Comparison of ENCODE assay signal across 17 cellular contexts in the genomic region with DNA sequence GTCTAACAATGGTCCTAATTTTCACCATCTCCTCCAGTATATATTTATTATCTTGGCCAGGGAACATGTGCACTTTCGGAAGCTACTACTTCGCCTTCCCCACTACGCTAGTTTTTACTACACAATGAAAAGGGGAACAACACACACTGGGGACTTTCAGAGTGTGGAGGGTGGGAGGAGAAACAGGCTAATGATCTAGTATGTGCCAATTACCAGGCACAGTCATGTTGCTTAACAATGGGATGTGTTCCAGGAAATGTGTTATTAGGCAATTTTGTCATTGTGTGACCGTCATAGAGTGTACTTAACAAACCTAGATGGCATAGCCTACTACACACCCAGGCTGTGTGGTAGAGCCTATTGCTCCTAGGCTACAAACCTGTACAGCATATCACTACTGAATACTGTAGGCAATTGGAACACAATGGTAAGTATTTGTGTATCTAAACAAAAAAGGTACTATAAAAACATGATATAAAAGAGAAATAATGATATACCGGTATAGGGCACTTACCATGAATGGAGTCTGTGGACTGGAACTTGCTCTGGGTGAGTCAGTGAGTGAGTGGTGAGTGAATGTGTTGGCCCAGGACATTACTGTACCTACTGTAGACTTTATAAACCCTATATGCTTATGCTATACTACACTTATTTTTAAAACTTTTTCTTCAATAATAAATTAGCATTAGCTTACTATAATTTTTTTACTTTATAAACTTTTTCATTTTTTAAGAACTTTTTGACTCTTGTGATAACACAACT. TPM values are rescaled to one million over a fixed set of nuclear protein-coding genes. Genes with fewer than 3 reads are reported as not detected.
DNase-seq lines count a peak whose midpoint lies in the region; ATAC-seq, FAIRE-seq and TF ChIP-seq lines count a peak whose summit lies in the region.
"Had no signal": no experiment of that assay in that cellular context is flagged by ENCODE, and none has a peak within 500 bp of the region (broad histone marks: within the 10 kb centered on the region; RNA-seq: fewer than 3 reads in every experiment).

No MANE protein-coding gene starts in this region.

- no peak overlapping the region for H3K4me3 Mint-ChIP-seq in progenitor cell of endocrine pancreas (ENCODE audit: low read depth)
- H3K4me3 Mint-ChIP-seq: activated CD4-positive, alpha-beta memory T cell treated with anti-CD3 and anti-CD28 coated beads, Interleukin-2, amount 10 ng/mL, durations not matched to agents 7 days and 5 days had no signal

- H3K27ac ChIP-seq in coronary artery = no peak overlapping the region
- H3K27ac ChIP-seq: gastrocnemius medialis, parathyroid adenoma had no signal

- no peaks in the 10 kb centered on the region for H3K27me3 Mint-ChIP-seq in progenitor cell of endocrine pancreas
- H3K27me3 Mint-ChIP-seq: activated CD4-positive, alpha-beta memory T cell treated with anti-CD3 and anti-CD28 coated beads, Interleukin-2, amount 10 ng/mL, durations not matched to agents 7 days and 5 days had no signal

- peak; percentile 62 for FAIRE-seq in GM12891 (lab: Jason Lieb, UNC)

- peak; percentile 63 for ATAC-seq in left lobe of liver
- no peak for ATAC-seq in omental fat pad (ENCODE audit: low FRiP score)
- ATAC-seq: gastrocnemius medialis; HCT116; stimulated activated naive CD8-positive, alpha-beta T cell treated with anti-CD3 and anti-CD28 coated beads, Interleukin-15, Interleukin-2, amounts not matched to agents 100 U/mL and 50 U/mL, for 24 hours had no signal

- H3K27ac Mint-ChIP-seq in progenitor cell of endocrine pancreas = no peak overlapping the region
- H3K27ac Mint-ChIP-seq: activated CD4-positive, alpha-beta memory T cell treated with anti-CD3 and anti-CD28 coated beads, Interleukin-2, amount 10 ng/mL, durations not matched to agents 7 days and 5 days had no signal

- TF ChIP-seq POLR2A in GM12891 (IDR thresholded peaks at IDR 0.05; ENCODE audit: low read depth, low read length) = no peak
- TF ChIP-seq POLR2A in NB4 (IDR thresholded peaks at IDR 0.05; ENCODE audit: extremely low read depth, insufficient read length) = no peak

- no peak for TF ChIP-seq CTCF in NB4 (IDR thresholded peaks at IDR 0.05; ENCODE audit: low read depth, low read length)
- TF ChIP-seq CTCF in coronary artery (IDR thresholded peaks at IDR 0.05) = no peak
- TF ChIP-seq CTCF in omental fat pad (IDR thresholded peaks at IDR 0.05) = no peak
- TF ChIP-seq CTCF in progenitor cell of endocrine pancreas (IDR thresholded peaks at IDR 0.05; ENCODE audit: unreplicated experiment) = no peak

- H3K4me1 Mint-ChIP-seq in progenitor cell of endocrine pancreas (ENCODE audit: low read depth) = no peaks in the 10 kb centered on the region
- H3K4me1 Mint-ChIP-seq: activated CD4-positive, alpha-beta memory T cell treated with anti-CD3 and anti-CD28 coated beads, Interleukin-2, amount 10 ng/mL, durations not matched to agents 7 days and 5 days had no signal

- DNase-seq in GM12891 (ENCODE audit: insufficient read length, low spot score) = no peak
- DNase-seq in NB4 (ENCODE audit: low read depth) = peak; percentile 83
- DNase-seq in RKO (ENCODE audit: low spot score) = peak; percentile 37
- no peak for DNase-seq in left lobe of liver (ENCODE audit: low spot score)
- DNase-seq in coronary artery (ENCODE audit: low spot score) = no peak
- DNase-seq in omental fat pad (ENCODE audit: low spot score) = no peak
- DNase-seq in activated CD8-positive, alpha-beta memory T cell treated with anti-CD3 and anti-CD28 coated beads, Interleukin-2, amount 50 U/mL, for 4 hours = no peak
- DNase-seq in progenitor cell of endocrine pancreas (ENCODE audit: low spot score, unreplicated experiment) = no peak
- DNase-seq: activated CD4-positive, alpha-beta memory T cell treated with anti-CD3 and anti-CD28 coated beads, Interleukin-2, amount 10 ng/mL, durations not matched to agents 7 days and 5 days; cerebellar nuclear complex; gastrocnemius medialis; NCI-H187; NK-92 treated with Interleukin-12 subunit alpha and Interleukin-12 subunit beta, amount 100 ng/mL, for 24 hours; small intestine; stimulated activated naive CD8-positive, alpha-beta T cell treated with anti-CD3 and anti-CD28 coated beads, Interleukin-15, Interleukin-2, amounts not matched to agents 100 U/mL and 50 U/mL, for 24 hours had no signal

- H3K4me3 ChIP-seq in NB4 (ENCODE audit: low read depth, low read length) (no peak overlapping the region), coronary artery (no peak overlapping the region)
- H3K4me3 ChIP-seq: gastrocnemius medialis had no signal

- H3K36me3 Mint-ChIP-seq in progenitor cell of endocrine pancreas (ENCODE audit: insufficient read depth) = no peaks in the 10 kb centered on the region

- peaks cover 3% of the 10 kb centered on the region for H3K9me3 Mint-ChIP-seq in progenitor cell of endocrine pancreas (ENCODE audit: low read depth)
- H3K9me3 Mint-ChIP-seq: activated CD4-positive, alpha-beta memory T cell treated with anti-CD3 and anti-CD28 coated beads, Interleukin-2, amount 10 ng/mL, durations not matched to agents 7 days and 5 days had no signal

TF ChIP-seq in GM12891, 5 proteins besides CTCF, POLR2A, EP300 and RAD21:
- TF ChIP-seq POU2F2 (IDR thresholded peaks at IDR 0.05; ENCODE audit: low read depth, low read length) (no peak), SPI1 (IDR thresholded peaks at IDR 0.05; ENCODE audit: low read depth, low read length) (no peak), PAX5 (IDR thresholded peaks at IDR 0.05; ENCODE audit: insufficient read depth, low read length, severe bottlenecking) (no peak), POLR2AphosphoS5 (IDR thresholded peaks at IDR 0.05; ENCODE audit: low read depth, low read length) (no peak), TAF1 (IDR thresholded peaks at IDR 0.05; ENCODE audit: low read depth, low read length) (no peak)
TF ChIP-seq in GM12891: peak in this region for 0.

RNA-seq across cellular contexts. Expression of gene CUL5, which starts 20.1 kb away (rescaled TPM):
- polyA plus RNA-seq in GM12891 (2012; ENCODE audit: low read depth, missing spikeins) = 7.4 TPM
- total RNA-seq in left lobe of liver = 19.1 TPM
- 10 to 100 TPM; 21.7 to 44.6 (median 28.1) TPM for total RNA-seq in omental fat pad
- 35.2 and 37.9 TPM in 2 replicates for total RNA-seq in progenitor cell of endocrine pancreas

Comparison
In these comparisons a context has a peak if more than half of its experiments do, and no peak if none do; other contexts are left out.
1. DNase-seq: peak in NB4 (single experiment) and RKO (single experiment); none in GM12891 (single experiment), left lobe of liver (single experiment), coronary artery (single experiment), omental fat pad (single experiment), activated CD8-positive, alpha-beta memory T cell treated with anti-CD3 and anti-CD28 coated beads, Interleukin-2, amount 50 U/mL, for 4 hours (single experiment) and progenitor cell of endocrine pancreas (single experiment).